8 cellular contexts compared by ENCODE assay signal in genomic region chr16:1300664-1301476, GRCh38.
A peak's percentile ranks its signal among the peaks of the same experiment; 100 is the strongest.
DNase-seq lines count a peak whose midpoint lies in the region; TF ChIP-seq lines count a peak whose summit lies in the region.

No MANE protein-coding gene starts in this region.

- in situ Hi-C loops in GM13976 (cut with MboI; ENCODE audit: low sequenced_read_pairs, unreplicated experiment), result loop anchor here (25.0 kb wide), 1 partner anchor 89 kb away; no protein-coding TSS in a partner anchor

- peaks cover 3% of the 10 kb centered on the region for H3K27me3 ChIP-seq in endocrine pancreas (ENCODE audit: control insufficient read depth, insufficient read depth, low read length)
- H3K27me3 ChIP-seq in mucosa of rectum (ENCODE audit: control insufficient read depth in 2 of 2, insufficient read depth in 2 of 2, low read length in 2 of 2), result peaks cover 0 to 16% of the 10 kb centered on the region in 2 donors

- peak; percentile 97 for TF ChIP-seq CTCF in GM13976 (IDR thresholded peaks at IDR 0.05; ENCODE audit: borderline replicate concordance, control extremely low read depth, extremely low read depth, insufficient read depth, missing control alignments)

- H3K9ac ChIP-seq in endocrine pancreas (ENCODE audit: control insufficient read depth, insufficient read depth, low read length) (peak overlapping the region; percentile 65), mucosa of rectum (ENCODE audit: low read depth in 1 of 2, low read length in 2 of 2) (peak overlapping the region in 1 of 2 donors; percentile 52)

- H3K36me3 ChIP-seq in endocrine pancreas (ENCODE audit: control insufficient read depth, insufficient read depth, low read length), result no peaks in the 10 kb centered on the region
- no peaks in the 10 kb centered on the region for H3K36me3 ChIP-seq in mucosa of rectum (ENCODE audit: control insufficient read depth in 2 of 2, insufficient read depth in 2 of 2, low read length in 2 of 2)

- no peaks in the 10 kb centered on the region for H3K9me3 ChIP-seq in endocrine pancreas (ENCODE audit: control insufficient read depth, low read length)
- H3K9me3 ChIP-seq in mucosa of rectum (ENCODE audit: control insufficient read depth in 2 of 2, low read length in 2 of 2), result no peaks in the 10 kb centered on the region

- H3K27ac ChIP-seq in mucosa of rectum (ENCODE audit: low read depth in 2 of 2, low read length in 2 of 2), result no peak overlapping the region

- H3K4me3 ChIP-seq in endocrine pancreas (ENCODE audit: control insufficient read depth, insufficient read depth, low read length), result no peak overlapping the region
- H3K4me3 ChIP-seq in mucosa of rectum (ENCODE audit: low read length in 2 of 2), result peak overlapping the region; percentile 3 to 40

- no peaks in the 10 kb centered on the region for H3K4me1 ChIP-seq in endocrine pancreas (ENCODE audit: control insufficient read depth, insufficient read depth, low read length)
- H3K4me1 ChIP-seq in mucosa of rectum (ENCODE audit: control insufficient read depth in 2 of 2, insufficient read depth in 2 of 2, low read length in 2 of 2), result peaks cover 17 to 20% of the 10 kb centered on the region in 2 donors

- DNase-seq in GM13976 (ENCODE audit: low spot score), result peak; percentile 93
- DNase-seq in NCI-H345 treated with DMSO at 0.1 percent for 48 hours (lab: John Stamatoyannopoulos, UW; ENCODE audit: unreplicated experiment), result peak; percentile 14
- peak; percentile 32 to 57 for DNase-seq in activated CD8-positive, alpha-beta memory T cell treated with anti-CD3 and anti-CD28 coated beads for 1 hour (ENCODE audit: extremely low read depth in 1 of 2, low read depth in 1 of 2)
- DNase-seq in stimulated activated CD8-positive, alpha-beta memory T cell treated with anti-CD3 and anti-CD28 coated beads, Interleukin-7, amount 100 ng/mL, for 1 hour (ENCODE audit: low read depth in 2 of 2), result peak; percentile 44 to 52
- DNase-seq in NCI-H510A (lab: John Stamatoyannopoulos, UW), result no peak
- no peak for DNase-seq in DMS114 treated with DMSO at 0.1 percent for 48 hours (lab: John Stamatoyannopoulos, UW; ENCODE audit: unreplicated experiment)

Comparison
In these comparisons a context has a peak if more than half of its experiments do, and no peak if none do; other contexts are left out.
1. DNase-seq: peak in GM13976 (single experiment), NCI-H345 treated with DMSO at 0.1 percent for 48 hours (single experiment), activated CD8-positive, alpha-beta memory T cell treated with anti-CD3 and anti-CD28 coated beads for 1 hour (2 of 2) and stimulated activated CD8-positive, alpha-beta memory T cell treated with anti-CD3 and anti-CD28 coated beads, Interleukin-7, amount 100 ng/mL, for 1 hour (2 of 2); none in NCI-H510A (single experiment) and DMS114 treated with DMSO at 0.1 percent for 48 hours (single experiment).